8 cellular contexts compared by ENCODE assay signal in the genomic region with DNA sequence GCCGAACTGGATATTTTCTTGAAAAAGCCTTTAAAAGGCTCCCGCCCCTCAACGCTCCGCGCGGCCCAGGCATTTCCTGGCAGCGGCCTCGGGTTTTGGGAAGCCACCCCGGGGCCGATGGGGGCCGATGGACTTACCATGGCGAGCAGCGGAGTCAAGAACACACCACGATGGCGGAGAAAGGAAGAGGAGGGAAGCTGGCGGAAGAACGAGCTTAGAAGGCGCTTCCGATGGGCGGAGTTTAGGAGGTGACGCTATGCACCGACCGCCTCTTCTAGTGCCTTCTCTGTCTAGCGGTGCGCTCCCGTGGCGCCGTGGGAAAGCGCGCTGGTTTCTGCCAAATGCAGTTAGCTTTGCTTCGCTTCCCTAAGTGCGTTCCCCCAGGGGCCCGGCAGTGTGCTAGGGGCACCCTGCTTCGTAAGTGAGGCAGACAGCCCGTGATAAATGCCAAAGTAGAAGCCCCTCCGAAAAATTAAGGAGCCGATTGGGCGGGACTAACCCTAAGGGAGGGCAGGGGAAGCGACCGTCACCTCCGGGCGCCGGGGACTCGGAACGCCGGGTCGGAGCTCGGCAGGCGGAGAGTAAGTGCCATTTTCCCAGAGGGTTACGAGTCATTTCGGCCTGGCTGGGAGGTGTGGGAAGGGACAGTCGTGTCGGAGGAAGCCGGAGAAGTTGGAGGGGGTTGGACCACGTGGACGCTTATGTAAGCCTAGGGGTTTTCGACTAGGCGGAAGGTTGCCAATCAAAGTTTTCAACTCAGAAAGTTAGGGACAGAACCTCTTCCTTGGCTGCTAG. TPM values are rescaled to one million over a fixed set of nuclear protein-coding genes. Genes with fewer than 3 reads are reported as not detected.
DNase-seq lines count a peak whose midpoint lies in the region; TF ChIP-seq lines count a peak whose summit lies in the region.

A gene (minus strand): TSS at position 194 of the 795 bp plus-strand sequence. CDS start 54 bp downstream, at position 140.

- peaks cover 10% of the 10 kb centered on the region for H3K4me1 Mint-ChIP-seq in nephron
- peaks cover 31% of the 10 kb centered on the region for H3K4me1 Mint-ChIP-seq in stimulated activated naive CD8-positive, alpha-beta T cell treated with anti-CD3 and anti-CD28 coated beads, Interleukin-15, Interleukin-2, amounts not matched to agents 100 ng/mL and 50 ng/mL, for 24 hours (ENCODE audit: low read depth)

- H3K9me3 ChIP-seq in HAP-1 (no peaks in the 10 kb centered on the region; the same call in 1 of the 2 replicates), MG63 (no peaks in the 10 kb centered on the region)

- peak within 1 kb of the TSS; percentile 94 to 97 (median 96) for H3K4me3 Mint-ChIP-seq in nephron
- H3K4me3 Mint-ChIP-seq in stimulated activated naive CD8-positive, alpha-beta T cell treated with anti-CD3 and anti-CD28 coated beads, Interleukin-15, Interleukin-2, amounts not matched to agents 100 ng/mL and 50 ng/mL, for 24 hours = peak within 1 kb of the TSS; percentile 93

- peaks cover 28% of the 10 kb centered on the region for H3K4me1 ChIP-seq in HAP-1

- H3K27me3 ChIP-seq in HAP-1 (ENCODE audit: low read depth) (no peaks in the 10 kb centered on the region), MG63 (no peaks in the 10 kb centered on the region)

- TF ChIP-seq CTCF in fibroblast of pulmonary artery (IDR thresholded peaks at IDR 0.05; ENCODE audit: low read length, missing control alignments) (no peak), nephron (IDR thresholded peaks at IDR 0.05; ENCODE audit: unreplicated experiment in 3 of 3) (no peak)

- in situ Hi-C loops in G401 (cut with HindIII; ENCODE audit: low sequenced_read_pairs) (no loop called here), HAP-1 (cut with MboI; ENCODE audit: low sequenced_read_pairs) (loop anchor here (5.0 to 25.0 kb wide), 2 partner anchors 81 to 346 kb away; a partner anchor contains a TSS)

- H3K36me3 ChIP-seq in HAP-1 (replicated peaks) = peaks cover 47% of the 10 kb centered on the region
- peaks cover 45% of the 10 kb centered on the region for H3K36me3 ChIP-seq in MG63

- peaks cover 4% of the 10 kb centered on the region for H3K9me3 Mint-ChIP-seq in nephron
- no peaks in the 10 kb centered on the region for H3K9me3 Mint-ChIP-seq in stimulated activated naive CD8-positive, alpha-beta T cell treated with anti-CD3 and anti-CD28 coated beads, Interleukin-15, Interleukin-2, amounts not matched to agents 100 ng/mL and 50 ng/mL, for 24 hours

- no peaks in the 10 kb centered on the region for H3K27me3 Mint-ChIP-seq in nephron (ENCODE audit: low read depth)
- H3K27me3 Mint-ChIP-seq in stimulated activated naive CD8-positive, alpha-beta T cell treated with anti-CD3 and anti-CD28 coated beads, Interleukin-15, Interleukin-2, amounts not matched to agents 100 ng/mL and 50 ng/mL, for 24 hours = no peaks in the 10 kb centered on the region

- H3K36me3 Mint-ChIP-seq in nephron (ENCODE audit: low read depth) = peaks cover 27% of the 10 kb centered on the region
- H3K36me3 Mint-ChIP-seq in stimulated activated naive CD8-positive, alpha-beta T cell treated with anti-CD3 and anti-CD28 coated beads, Interleukin-15, Interleukin-2, amounts not matched to agents 100 ng/mL and 50 ng/mL, for 24 hours (ENCODE audit: low read depth) = peaks cover 41% of the 10 kb centered on the region

- DNase-seq in G401 (ENCODE audit: low spot score) (peak; percentile 91), HAP-1 (ENCODE audit: low spot score in 2 of 2) (peak; percentile 91 to 95), MG63 (peak; percentile 88), SHP77 (lab: John Stamatoyannopoulos, UW) (peak; percentile 77 to 79), fibroblast of pulmonary artery (ENCODE audit: low read depth) (peak; percentile 91)
- DNase-seq in activated effector memory CD4-positive, alpha-beta T cell treated with Interleukin-2 at 50 U/mL for 16 hours = peak; percentile 66

- peak within 1 kb of the TSS; percentile 96 for H3K4me3 ChIP-seq in HAP-1
- peak within 1 kb of the TSS; percentile 92 for H3K4me3 ChIP-seq in MG63
- H3K4me3 ChIP-seq in fibroblast of pulmonary artery (replicated peaks; ENCODE audit: low read depth, low read length) = peak within 1 kb of the TSS; percentile 79

- peak within 1 kb of the TSS; percentile 93 to 99 (median 98) for H3K27ac Mint-ChIP-seq in nephron
- peak within 1 kb of the TSS; percentile 95 for H3K27ac Mint-ChIP-seq in stimulated activated naive CD8-positive, alpha-beta T cell treated with anti-CD3 and anti-CD28 coated beads, Interleukin-15, Interleukin-2, amounts not matched to agents 100 ng/mL and 50 ng/mL, for 24 hours

RNA-seq across cellular contexts. Expression of the gene that starts here (rescaled TPM):
- 1,850 and 2,813 TPM in 2 replicates for total RNA-seq in G401 (2014; rRNA removed; shearing (Covaris generic))
- total RNA-seq in MG63 (2014; rRNA removed; shearing (Covaris generic); ENCODE audit: low replicate concordance) = 2,795 and 3,088 TPM in 2 replicates

Comparison
In these comparisons a context has a peak if more than half of its experiments do, and no peak if none do; other contexts are left out.
1. Peak in every context shown above with its lines: DNase-seq and H3K4me3 ChIP-seq.